In genomic region chr1:16153999-16154673, GRCh38 we compare ENCODE assay signal across 2 cellular contexts.
TF ChIP-seq lines count a peak whose summit lies in the region.

No MANE protein-coding gene starts in this region.

TF ChIP-seq in GM23338, 12 proteins besides CTCF, POLR2A, EP300 and RAD21 (continued from another document):
- TF ChIP-seq ZNF462 (CRISPR knock-in tag; IDR thresholded peaks at IDR 0.05) (no peak), JUNB (IDR thresholded peaks at IDR 0.05; ENCODE audit: unreplicated experiment) (no peak), REST (IDR thresholded peaks at IDR 0.05; ENCODE audit: unreplicated experiment) (no peak)

TF ChIP-seq in WTC11, 78 proteins besides CTCF, POLR2A, EP300 and RAD21 (continued from another document):
- TF ChIP-seq AFF4 (CRISPR knock-in tag; IDR thresholded peaks at IDR 0.05; ENCODE audit: borderline replicate concordance) (no peak), ZNF219 (CRISPR knock-in tag; IDR thresholded peaks at IDR 0.05; ENCODE audit: borderline replicate concordance) (no peak), NFE2L1 (CRISPR knock-in tag; IDR thresholded peaks at IDR 0.05) (no peak), JAZF1 (CRISPR knock-in tag; IDR thresholded peaks at IDR 0.05) (no peak), ZNF423 (CRISPR knock-in tag; IDR thresholded peaks at IDR 0.05) (no peak), ZNF138 (CRISPR knock-in tag; conservative IDR thresholded peaks at IDR 0.05) (no peak), GTF2I (CRISPR knock-in tag; conservative IDR thresholded peaks at IDR 0.05) (no peak), E2F4 (CRISPR knock-in tag; IDR thresholded peaks at IDR 0.05; ENCODE audit: borderline replicate concordance, low read depth) (no peak), USF2 (CRISPR knock-in tag; IDR thresholded peaks at IDR 0.05) (no peak), RORB (CRISPR knock-in tag; IDR thresholded peaks at IDR 0.05) (no peak), ZNF532 (CRISPR knock-in tag; IDR thresholded peaks at IDR 0.05; ENCODE audit: borderline replicate concordance) (no peak), SP1 (CRISPR knock-in tag; conservative IDR thresholded peaks at IDR 0.05) (no peak)
